8 cellular contexts compared by ENCODE assay signal in genomic region chr6:42726485-42727083, GRCh38. TPM values are rescaled to one million over a fixed set of nuclear protein-coding genes. Genes with fewer than 3 reads are reported as not detected.
DNase-seq lines count a peak whose midpoint lies in the region; ATAC-seq and TF ChIP-seq lines count a peak whose summit lies in the region.

No MANE protein-coding gene starts in this region.

- H3K36me3 ChIP-seq in DOHH2 (ENCODE audit: control insufficient read depth, low read length) (no peaks in the 10 kb centered on the region), HCT116 (ENCODE audit: control insufficient read depth in 1 of 2, insufficient read depth in 2 of 2, low read length in 2 of 2) (no peaks in the 10 kb centered on the region), adipocyte (ENCODE audit: control insufficient read depth, insufficient read depth, low read length, severe bottlenecking) (no peaks in the 10 kb centered on the region), heart right ventricle (peaks cover 0 to 2% (median 0%) of the 10 kb centered on the region in 9 donors), upper lobe of right lung (no peaks in the 10 kb centered on the region)

- H3K27me3 Mint-ChIP-seq in progenitor cell of endocrine pancreas: no peaks in the 10 kb centered on the region

- H3K9me3 ChIP-seq in DOHH2 (ENCODE audit: control insufficient read depth, insufficient read depth, low read length) (no peaks in the 10 kb centered on the region), HCT116 (ENCODE audit: control insufficient read depth in 1 of 2, insufficient read depth in 1 of 2, low read depth in 1 of 2, low read length in 2 of 2) (no peaks in the 10 kb centered on the region), adipocyte (ENCODE audit: control insufficient read depth, low read length) (no peaks in the 10 kb centered on the region), heart right ventricle (no peaks in the 10 kb centered on the region), upper lobe of right lung (no peaks in the 10 kb centered on the region)

- no peaks in the 10 kb centered on the region for H3K79me2 ChIP-seq in DOHH2 (ENCODE audit: control insufficient read depth, low read length)
- no peaks in the 10 kb centered on the region for H3K79me2 ChIP-seq in HCT116 (ENCODE audit: insufficient read depth, low read length)

- peak; percentile 93 for ATAC-seq in HCT116
- ATAC-seq in heart right ventricle: peak; percentile 91 to 97 (median 95)
- ATAC-seq in upper lobe of right lung: peak; percentile 98

- H3K27ac ChIP-seq in DOHH2 (ENCODE audit: low read depth, low read length) (peak overlapping the region; percentile 68), HCT116 (ENCODE audit: low read depth, low read length) (no peak overlapping the region), heart right ventricle (peak overlapping the region in 9 of 10 donors; percentile 34 to 88 (median 76)), upper lobe of right lung (peak overlapping the region; percentile 82)

- POLR2A ChIA-PET in HCT116 (lab: Charles Lee): interaction anchor here (0.7 to 1.3 kb wide), 2 partner anchors 55 to 153 kb away, joined by 3 to 6 read pairs; partner anchors contain the start of genes BICRAL and RPL7L1

- WGBS in heart right ventricle, 2 donors: 0 to 1% methylated on average over 14 of the region's 14 CpGs

- DNase-seq in HCT116 (ENCODE audit: low read depth, low spot score) (peak; percentile 75), NCI-H128 (lab: John Stamatoyannopoulos, UW; ENCODE audit: unreplicated experiment) (peak; percentile 17), SW 1271 (lab: John Stamatoyannopoulos, UW) (peak; percentile 33 to 81), adipocyte (ENCODE audit: low read depth) (peak; percentile 95), heart right ventricle (peak; percentile 42 to 84), progenitor cell of endocrine pancreas (ENCODE audit: low spot score, unreplicated experiment) (no peak), upper lobe of right lung (peak; percentile 70)

- H3K27me3 ChIP-seq in DOHH2 (ENCODE audit: control insufficient read depth, low read length) (no peaks in the 10 kb centered on the region), HCT116 (ENCODE audit: insufficient read depth, low read length) (no peaks in the 10 kb centered on the region), adipocyte (replicated peaks; ENCODE audit: control insufficient read depth, insufficient read depth, low read length) (no peaks in the 10 kb centered on the region), heart right ventricle (no peaks in the 10 kb centered on the region), upper lobe of right lung (no peaks in the 10 kb centered on the region)

- peaks cover 3% of the 10 kb centered on the region; the same call in 1 of the 2 replicates for H3F3A ChIP-seq in DOHH2 (ENCODE audit: control insufficient read depth, insufficient read depth)

- no peaks in the 10 kb centered on the region for H4K20me1 ChIP-seq in DOHH2 (ENCODE audit: control insufficient read depth, insufficient read depth, low read depth, low read length)
- no peaks in the 10 kb centered on the region for H4K20me1 ChIP-seq in HCT116 (ENCODE audit: insufficient read depth)

- no peak for TF ChIP-seq POLR2A in HCT116 (IDR thresholded peaks at IDR 0.05; ENCODE audit: borderline replicate concordance, extremely low read depth, insufficient read depth, insufficient read length)

- H3K36me3 Mint-ChIP-seq in progenitor cell of endocrine pancreas (ENCODE audit: insufficient read depth): no peaks in the 10 kb centered on the region

- H3K4me1 ChIP-seq in DOHH2 (ENCODE audit: control insufficient read depth, low read length): peaks cover 18% of the 10 kb centered on the region
- H3K4me1 ChIP-seq in HCT116 (ENCODE audit: control insufficient read depth in 1 of 2, insufficient read depth in 2 of 2, low read length in 2 of 2): peaks cover 4 to 9% of the 10 kb centered on the region in 2 experiments; a peak in 3 of 4 replicates
- H3K4me1 ChIP-seq in adipocyte (ENCODE audit: control insufficient read depth, insufficient read depth, low read length): peaks cover 13% of the 10 kb centered on the region
- H3K4me1 ChIP-seq in heart right ventricle: peaks cover 4 to 20% (median 14%) of the 10 kb centered on the region in 9 donors
- peaks cover 8% of the 10 kb centered on the region for H3K4me1 ChIP-seq in upper lobe of right lung

- no peaks in the 10 kb centered on the region for H3K4me1 Mint-ChIP-seq in progenitor cell of endocrine pancreas (ENCODE audit: low read depth)

- RAD21 ChIA-PET in HCT116 (lab: Charles Lee; ENCODE audit: low non-redundant PET in 1 of 2, low total read pairs in 2 of 2, uncharacterized antibody in 2 of 2, unreplicated experiment in 2 of 2): interaction anchor here (0.9 to 1.6 kb wide), 4 partner anchors 19 to 65 kb away, joined by 3 to 4 read pairs (median 4); partner anchors contain the start of gene TBCC (in 1 of the 2)

- H3K9ac ChIP-seq in HCT116 (ENCODE audit: low read length) (no peak overlapping the region), adipocyte (ENCODE audit: low read length) (peak overlapping the region; percentile 81)

- TF ChIP-seq RAD21 in HCT116 (IDR thresholded peaks at IDR 0.05; ENCODE audit: low read depth): peak; percentile 98

- no peaks in the 10 kb centered on the region for H3K9me2 ChIP-seq in DOHH2 (replicated peaks; ENCODE audit: control insufficient read depth, low read length)
- no peaks in the 10 kb centered on the region for H3K9me2 ChIP-seq in HCT116 (ENCODE audit: insufficient read depth)

- CTCF ChIA-PET in HCT116 (lab: Charles Lee): interaction anchor here (0.8 to 3.8 kb wide), 10 partner anchors 8 to 216 kb away, joined by 3 to 38 read pairs (median 3); partner anchors contain the start of genes TBCC and UBR2

- TF ChIP-seq CTCF in DOHH2 (IDR thresholded peaks at IDR 0.05; ENCODE audit: low read depth, low read length, poor library complexity, severe bottlenecking) (peak; percentile 97), HCT116 (IDR thresholded peaks at IDR 0.05 in 2 of 3, conservative IDR thresholded peaks at IDR 0.05 in 1 of 3; ENCODE audit: borderline replicate concordance in 1 of 3, insufficient read depth in 1 of 3, low read depth in 2 of 3, low read length in 2 of 3) (peak; percentile 87 to 94 (median 90)), heart right ventricle (IDR thresholded peaks at IDR 0.05) (peak; percentile 82 to 98 (median 94)), progenitor cell of endocrine pancreas (IDR thresholded peaks at IDR 0.05; ENCODE audit: unreplicated experiment) (peak; percentile 87), upper lobe of right lung (IDR thresholded peaks at IDR 0.05) (peak; percentile 95)

- H3K9me3 Mint-ChIP-seq in progenitor cell of endocrine pancreas (ENCODE audit: low read depth): no peaks in the 10 kb centered on the region

- H3K4me3 Mint-ChIP-seq in progenitor cell of endocrine pancreas (ENCODE audit: low read depth): no peak overlapping the region

- H3K4me3 ChIP-seq in DOHH2 (ENCODE audit: low read length) (peak overlapping the region; percentile 69), HCT116 (replicated peaks in 1 of 2; ENCODE audit: low read depth in 1 of 2, low read length in 2 of 2) (no peak overlapping the region), adipocyte (ENCODE audit: low read length) (peak overlapping the region; percentile 79), heart right ventricle (peak overlapping the region; percentile 3 to 66 (median 58)), upper lobe of right lung (peak overlapping the region; percentile 61)

- peak overlapping the region; percentile 96 for H2AFZ ChIP-seq in HCT116 (ENCODE audit: low read depth, low read length, poor library complexity, severe bottlenecking)

- H3K27ac Mint-ChIP-seq in progenitor cell of endocrine pancreas: no peak overlapping the region

- intact Hi-C loops in HCT116 (cut with micrococcal nuclease) (loop anchor here (1.0 to 10.0 kb wide), 4 partner anchors 65 to 652 kb away; partner anchors contain the start of gene RPL7L1), heart right ventricle (cut with DNase I) (loop anchor here (1.0 to 10.0 kb wide), 11 partner anchors 34 to 151 kb away; partner anchors contain the start of gene RPL7L1 (in 5 of the 10)), upper lobe of right lung (cut with DNase I) (loop anchor here (10.0 kb wide), 1 partner anchor 52 kb away; no protein-coding TSS in a partner anchor)

- BruUV-seq in HCT116 (replicated peaks; lab: Mats Ljungman, UMichigan): no TSS peak

- peak overlapping the region; percentile 81 for H3K4me2 ChIP-seq in DOHH2 (ENCODE audit: low read length)
- H3K4me2 ChIP-seq in HCT116 (ENCODE audit: low read length): peak overlapping the region; percentile 40

TF ChIP-seq in HCT116, 20 proteins besides CTCF, POLR2A, EP300 and RAD21:
- no peak for TF ChIP-seq FOSL1 (IDR thresholded peaks at IDR 0.05; ENCODE audit: low read depth)
- TF ChIP-seq YY1 (IDR thresholded peaks at IDR 0.05; ENCODE audit: extremely low read depth, insufficient replicate concordance, low read depth, low read length): peak; percentile 10
- no peak for TF ChIP-seq EZH2phosphoT487 (IDR thresholded peaks at IDR 0.05; ENCODE audit: borderline replicate concordance)
TF ChIP-seq in HCT116: peak in this region for 1.

RNA-seq across cellular contexts. Expression of gene PRPH2, which starts 4.2 kb away (rescaled TPM):
- not detected for total RNA-seq in HCT116 (2021; ENCODE audit: unreplicated experiment)
- not detected in 2 replicates for polyA plus RNA-seq in HCT116 (2012)
- total RNA-seq in heart right ventricle: 1 to 10 TPM in 5 of 10 donors, under 1 TPM in 5; 0.36 to 2.7 (median 1.0) TPM
- polyA plus RNA-seq in heart right ventricle: under 1 TPM; 0.51 TPM
- total RNA-seq in progenitor cell of endocrine pancreas: 0.13 TPM in 1 of 2 replicates, not detected in the other
- total RNA-seq in upper lobe of right lung: 1.2 TPM

RNA-seq across cellular contexts. Expression of gene TBCC, which starts 19.3 kb away (rescaled TPM):
- total RNA-seq in HCT116 (2021; ENCODE audit: unreplicated experiment) (17.1 TPM), heart right ventricle (10 to 100 TPM in 9 of 10 donors, 1 to 10 TPM in 1; 9.8 to 16.1 (median 13.3) TPM), progenitor cell of endocrine pancreas (26.8 and 28.4 TPM in 2 replicates), upper lobe of right lung (17.8 TPM)
- polyA plus RNA-seq in HCT116 (2012): 15.7 and 17.7 TPM in 2 replicates
- 10 to 100 TPM; 17.1 to 22.4 TPM for polyA plus RNA-seq in heart right ventricle

RNA-seq across cellular contexts. Expression of gene BICRAL, which starts 55.3 kb away (rescaled TPM):
- total RNA-seq in HCT116 (2021; ENCODE audit: unreplicated experiment) (14.9 TPM), heart right ventricle (10 to 100 TPM; 10.7 to 15.7 (median 13.8) TPM), progenitor cell of endocrine pancreas (13.2 and 14.4 TPM in 2 replicates), upper lobe of right lung (21.0 TPM)
- polyA plus RNA-seq in HCT116 (2012): 5.3 and 6.9 TPM in 2 replicates
- polyA plus RNA-seq in heart right ventricle: 1 to 10 TPM; 2.7 to 3.5 TPM

Comparison
In these comparisons a context has a peak if more than half of its experiments do, and no peak if none do; other contexts are left out.
1. H3K4me3 ChIP-seq: peak in DOHH2 (single experiment), adipocyte (single experiment), heart right ventricle (10 of 10) and upper lobe of right lung (single experiment); none in HCT116 (0 of 2).
2. Peak in every context shown above with its lines, with median percentiles within 50 percentile points of each other: CTCF ChIP-seq and ATAC-seq.